In the genomic region with DNA sequence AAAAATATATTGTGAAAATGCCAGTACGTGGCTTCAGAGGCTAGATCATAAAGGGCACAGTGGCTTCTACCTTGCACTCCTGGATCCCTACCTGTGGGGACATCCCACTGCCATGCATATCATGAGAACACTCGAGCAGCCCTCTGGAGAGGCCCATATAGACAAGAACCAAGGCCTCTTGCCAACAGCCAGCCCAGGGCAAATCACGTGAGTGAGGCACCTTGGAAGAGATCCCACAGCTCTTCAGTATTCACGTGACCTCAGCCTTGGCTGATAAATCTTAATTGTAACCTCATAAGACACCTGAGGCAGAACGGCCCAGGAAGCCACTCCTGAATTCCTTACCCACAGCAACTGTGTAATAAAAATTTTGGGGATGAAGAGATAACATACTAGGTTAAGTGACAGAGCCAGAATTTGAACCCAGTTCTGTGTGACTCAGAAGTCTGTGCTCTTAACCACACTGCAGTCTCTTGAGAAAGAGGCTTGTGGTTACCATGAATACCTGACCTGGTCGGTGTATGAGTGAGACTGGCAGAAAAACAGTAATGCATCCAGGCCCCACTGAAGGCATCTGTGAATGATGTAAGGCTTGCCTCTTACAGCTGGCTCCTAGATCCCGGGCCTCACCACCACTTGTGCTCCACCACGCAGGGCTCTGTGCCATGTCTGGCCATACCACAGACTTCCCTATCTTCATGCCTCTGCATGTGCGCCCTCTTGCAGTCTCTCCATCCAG, we compare ENCODE assay signal across 10 cellular contexts. TPM values are rescaled to one million over a fixed set of nuclear protein-coding genes. Genes with fewer than 3 reads are reported as not detected.
DNase-seq lines count a peak whose midpoint lies in the region; TF ChIP-seq lines count a peak whose summit lies in the region.
"Had no signal": no experiment of that assay in that cellular context is flagged by ENCODE, and none has a peak within 500 bp of the region (broad histone marks: within the 10 kb centered on the region; RNA-seq: fewer than 3 reads in every experiment).

No MANE protein-coding gene starts in this region.

- H3K4me2 ChIP-seq in mammary epithelial cell (ENCODE audit: insufficient read depth, low read depth, low read length) (no peak overlapping the region), mesenchymal stem cell (ENCODE audit: low read length, poor library complexity, severe bottlenecking) (no peak overlapping the region), neural progenitor cell (no peak overlapping the region), neuronal stem cell (ENCODE audit: insufficient read depth, low read length, poor library complexity, severe bottlenecking) (no peak overlapping the region)

- peak; percentile 18; the same call in 1 of the 2 replicates for TF ChIP-seq CTCF in AG04450 (IDR thresholded peaks at IDR 0.05; ENCODE audit: low read depth, low read length)
- TF ChIP-seq CTCF in mammary epithelial cell (conservative IDR thresholded peaks at IDR 0.05 in 1 of 2, IDR thresholded peaks at IDR 0.05 in 1 of 2; ENCODE audit: extremely low read depth in 1 of 2, insufficient read depth in 1 of 2, low read depth in 1 of 2, low read length in 2 of 2), result peak in 1 of 2 donors; percentile 21
- no peak for TF ChIP-seq CTCF in neural progenitor cell (IDR thresholded peaks at IDR 0.05)
- TF ChIP-seq CTCF in colonic mucosa (IDR thresholded peaks at IDR 0.05), result no peak

- H3K4ac ChIP-seq in mesenchymal stem cell (ENCODE audit: low read depth in 1 of 2, low read length in 2 of 2) (no peak overlapping the region), neuronal stem cell (ENCODE audit: low read length) (no peak overlapping the region)

- CTCF ChIA-PET in AG04450 (lab: Charles Lee), result interaction anchor here (1.1 to 1.3 kb wide), 2 partner anchors 11 to 142 kb away, joined by 3 to 7 read pairs; no protein-coding TSS in a partner anchor
- CTCF ChIA-PET in mammary epithelial cell (lab: Charles Lee; ENCODE audit: low non-redundant PET), result interaction anchor here (0.6 kb wide), 1 partner anchor 227 kb away, joined by 6 read pairs; no protein-coding TSS in a partner anchor

- H2BK5ac ChIP-seq in mesenchymal stem cell (ENCODE audit: low read depth, low read length, poor library complexity, severe bottlenecking) (no peak overlapping the region), neuronal stem cell (ENCODE audit: low read length) (no peak overlapping the region)

- intact Hi-C loops in mammary epithelial cell (cut with micrococcal nuclease), result loop anchor here (1.0 kb wide), 2 partner anchors 20 to 40 kb away; no protein-coding TSS in a partner anchor
- intact Hi-C loops in colonic mucosa (cut with DNase I), result no loop called here

- in situ Hi-C loops in mammary epithelial cell (cut with MboI; ENCODE audit: low sequenced_read_pairs in 2 of 2), result no loop called here

- H3K79me2 ChIP-seq in mammary epithelial cell (ENCODE audit: insufficient read depth, low read length) (peaks cover 68% of the 10 kb centered on the region), neural progenitor cell (ENCODE audit: low read depth) (peaks cover 14% of the 10 kb centered on the region)

- H3K23ac ChIP-seq in mesenchymal stem cell (ENCODE audit: low read length in 2 of 2) (no peak overlapping the region), neuronal stem cell (ENCODE audit: low read depth, low read length, poor library complexity) (no peak overlapping the region)

- no peak overlapping the region for H4K8ac ChIP-seq in mesenchymal stem cell (ENCODE audit: low read length)
- no peak overlapping the region for H4K8ac ChIP-seq in neuronal stem cell (ENCODE audit: low read depth, low read length)

- H2AFZ ChIP-seq in mammary epithelial cell (ENCODE audit: low read depth, low read length) (no peak overlapping the region), mesenchymal stem cell (ENCODE audit: low read depth, low read length) (no peak overlapping the region), neural progenitor cell (replicated peaks) (no peak overlapping the region), neuronal stem cell (ENCODE audit: low read length) (no peak overlapping the region)

- H3K4me3 Mint-ChIP-seq in neural progenitor cell, result no peak overlapping the region

- H2AK5ac ChIP-seq in mesenchymal stem cell (ENCODE audit: low read length, severe bottlenecking) (no peak overlapping the region), neuronal stem cell (ENCODE audit: low read depth, low read length) (no peak overlapping the region)

- POLR2A ChIA-PET in AG04450 (lab: Yijun Ruan, JAX), result interaction anchor here (0.7 to 1.5 kb wide), 3 partner anchors 14 to 146 kb away, joined by 4 to 7 read pairs (median 4); a partner anchor contains a TSS

- H3K9me3 Mint-ChIP-seq in neural progenitor cell, result no peaks in the 10 kb centered on the region

- H4K91ac ChIP-seq in mesenchymal stem cell (ENCODE audit: low read length), result no peak overlapping the region
- no peak overlapping the region for H4K91ac ChIP-seq in neuronal stem cell (ENCODE audit: low read depth, low read length, poor library complexity)

- H3K9ac ChIP-seq in mammary epithelial cell (ENCODE audit: insufficient read depth, low read length) (no peak overlapping the region), mesenchymal stem cell (ENCODE audit: low read length) (peak overlapping the region; percentile 50), neural progenitor cell (no peak overlapping the region), colonic mucosa (ENCODE audit: low read depth in 2 of 2, low read length in 2 of 2) (no peak overlapping the region), neuronal stem cell (ENCODE audit: low read depth, low read length, poor library complexity) (no peak overlapping the region)

- H3K4me1 Mint-ChIP-seq in neural progenitor cell, result peaks cover under 1% of the 10 kb centered on the region

- H4K20me1 ChIP-seq in mammary epithelial cell (ENCODE audit: insufficient read depth, low read length) (peaks cover 8% of the 10 kb centered on the region), neural progenitor cell (ENCODE audit: low read depth) (peaks cover 40% of the 10 kb centered on the region)

- H2BK120ac ChIP-seq in mesenchymal stem cell (ENCODE audit: low read depth, low read length), result no peak overlapping the region
- no peak overlapping the region for H2BK120ac ChIP-seq in neuronal stem cell (ENCODE audit: low read depth, low read length)

- no peak overlapping the region for H3K27ac Mint-ChIP-seq in neural progenitor cell

- H3K79me1 ChIP-seq in mesenchymal stem cell (replicated peaks; ENCODE audit: low read length, poor library complexity, severe bottlenecking) (peaks cover 21% of the 10 kb centered on the region), neuronal stem cell (ENCODE audit: low read depth, low read length) (peaks cover 7% of the 10 kb centered on the region)

- H2BK12ac ChIP-seq in mesenchymal stem cell (ENCODE audit: low read length in 2 of 2) (no peak overlapping the region), neuronal stem cell (ENCODE audit: low read length) (no peak overlapping the region)

- dilution Hi-C loops in mammary epithelial cell (cut with HindIII; ENCODE audit: low sequenced_read_pairs), result no loop called here

- H3K27me3 Mint-ChIP-seq in neural progenitor cell (ENCODE audit: insufficient read depth, low read depth), result peaks cover 4% of the 10 kb centered on the region

- no peaks in the 10 kb centered on the region for H3K9me3 ChIP-seq in AG04450 (ENCODE audit: control insufficient read depth, insufficient read depth, low read length)
- H3K9me3 ChIP-seq in MG63, result no peaks in the 10 kb centered on the region
- H3K9me3 ChIP-seq in mammary epithelial cell (replicated peaks; ENCODE audit: insufficient read depth, low read length), result no peaks in the 10 kb centered on the region
- no peaks in the 10 kb centered on the region for H3K9me3 ChIP-seq in mesenchymal stem cell (ENCODE audit: control insufficient read depth, low read length)
- no peaks in the 10 kb centered on the region for H3K9me3 ChIP-seq in neural progenitor cell (ENCODE audit: low read depth)
- no peaks in the 10 kb centered on the region for H3K9me3 ChIP-seq in colonic mucosa
- no peaks in the 10 kb centered on the region for H3K9me3 ChIP-seq in neuronal stem cell (replicated peaks in 1 of 2; ENCODE audit: control insufficient read depth in 2 of 2, insufficient read depth in 1 of 2, low read depth in 1 of 2, low read length in 2 of 2)

- H3K4me3 ChIP-seq in AG04450 (ENCODE audit: low read depth, low read length) (no peak overlapping the region), MG63 (no peak overlapping the region), mammary epithelial cell (replicated peaks in 1 of 3; ENCODE audit: insufficient read depth in 1 of 3, low read depth in 2 of 3, low read length in 3 of 3) (no peak overlapping the region), mesenchymal stem cell (ENCODE audit: insufficient read depth in 1 of 2, low read depth in 1 of 2, low read length in 2 of 2) (no peak overlapping the region), neural progenitor cell (no peak overlapping the region), colonic mucosa (no peak overlapping the region), neuronal stem cell (ENCODE audit: low read length in 2 of 2) (no peak overlapping the region)

- H3K18ac ChIP-seq in mesenchymal stem cell (ENCODE audit: low read depth in 1 of 2, low read length in 2 of 2), result peak overlapping the region in 1 of 2 experiments; percentile 21
- no peak overlapping the region for H3K18ac ChIP-seq in neuronal stem cell (ENCODE audit: low read length)

- DNase-seq in AG04450 (ENCODE audit: low read depth, low spot score) (peak; percentile 92), MG63 (peak; percentile 51), mammary epithelial cell (peak; percentile 99), mesenchymal stem cell (peak; percentile 96), neural progenitor cell (ENCODE audit: low spot score) (no peak), colonic mucosa (no peak), neuronal stem cell (ENCODE audit: low spot score) (no peak)
- DNase-seq in stimulated activated CD8-positive, alpha-beta memory T cell treated with anti-CD3 and anti-CD28 coated beads, Interleukin-4, amount 100 ng/mL, for 48 hours, result no peak
- DNase-seq: activated gamma-delta T cell, retina had no signal

- H3K36me3 ChIP-seq in MG63 (peaks cover 89% of the 10 kb centered on the region), mammary epithelial cell (ENCODE audit: insufficient read depth, low read length) (peaks cover 84% of the 10 kb centered on the region), mesenchymal stem cell (ENCODE audit: control insufficient read depth in 1 of 2, insufficient read depth in 2 of 2, low read depth in 1 of 2, low read length in 2 of 2) (peaks cover 84 to 100% of the 10 kb centered on the region in 2 experiments), neural progenitor cell (peaks cover 7% of the 10 kb centered on the region), colonic mucosa (peaks cover 43% of the 10 kb centered on the region), neuronal stem cell (replicated peaks in 1 of 2; ENCODE audit: control insufficient read depth in 2 of 2, insufficient read depth in 2 of 2, low read length in 2 of 2) (peaks cover 85 to 100% of the 10 kb centered on the region in 2 donors)

- H3K27me3 ChIP-seq in AG04450 (ENCODE audit: control insufficient read depth, insufficient read depth, low read length), result no peaks in the 10 kb centered on the region
- H3K27me3 ChIP-seq in MG63, result no peaks in the 10 kb centered on the region
- no peaks in the 10 kb centered on the region for H3K27me3 ChIP-seq in mammary epithelial cell (ENCODE audit: insufficient read depth, low read length)
- no peaks in the 10 kb centered on the region for H3K27me3 ChIP-seq in mesenchymal stem cell (ENCODE audit: control insufficient read depth in 1 of 2, insufficient read depth in 1 of 2, low read length in 2 of 2)
- no peaks in the 10 kb centered on the region for H3K27me3 ChIP-seq in neural progenitor cell
- H3K27me3 ChIP-seq in colonic mucosa, result no peaks in the 10 kb centered on the region
- no peaks in the 10 kb centered on the region for H3K27me3 ChIP-seq in neuronal stem cell (ENCODE audit: control insufficient read depth in 3 of 3, insufficient read depth in 3 of 3, low read depth in 1 of 3, low read length in 3 of 3)

- H3K4me1 ChIP-seq in mammary epithelial cell (ENCODE audit: insufficient read depth, low read length) (peaks cover 56% of the 10 kb centered on the region), mesenchymal stem cell (ENCODE audit: control insufficient read depth, insufficient read depth, low read depth, low read length) (peaks cover 49% of the 10 kb centered on the region), neural progenitor cell (no peaks in the 10 kb centered on the region), colonic mucosa (no peaks in the 10 kb centered on the region), neuronal stem cell (ENCODE audit: control insufficient read depth in 2 of 2, insufficient read depth in 1 of 2, low read depth in 1 of 2, low read length in 2 of 2) (no peaks in the 10 kb centered on the region)

- H3F3A ChIP-seq in neural progenitor cell (ENCODE audit: low read depth), result peaks cover 12% of the 10 kb centered on the region

- H3K36me3 Mint-ChIP-seq in neural progenitor cell, result peaks cover 54% of the 10 kb centered on the region

- 2% methylated on average over 9 of the region's 9 CpGs for WGBS in mammary epithelial cell (ENCODE audit: low coverage, missing lambda C conversion rate)
- 70% methylated on average over 7 of the region's 9 CpGs for WGBS in mesenchymal stem cell
- no CpG with 5 or more reads among the region's 9 CpGs for WGBS in neuronal stem cell (ENCODE audit: extremely low coverage in 2 of 2, insufficient read length in 2 of 2, insufficient replicate concordance in 1 of 2), 2 donors

- H3K27ac ChIP-seq in AG04450 (ENCODE audit: low read depth, low read length), result peak overlapping the region; percentile 73
- peak overlapping the region; percentile 48 for H3K27ac ChIP-seq in mammary epithelial cell (ENCODE audit: insufficient read depth, low read depth, low read length)
- H3K27ac ChIP-seq in mesenchymal stem cell (ENCODE audit: low read length, poor library complexity, severe bottlenecking), result peak overlapping the region; percentile 76
- no peak overlapping the region for H3K27ac ChIP-seq in neural progenitor cell
- no peak overlapping the region for H3K27ac ChIP-seq in colonic mucosa
- no peak overlapping the region for H3K27ac ChIP-seq in neuronal stem cell (replicated peaks; ENCODE audit: low read length)

- no TSS peak for BruUV-seq in mammary epithelial cell (replicated peaks; lab: Mats Ljungman, UMichigan)

- H3K14ac ChIP-seq in mesenchymal stem cell (ENCODE audit: low read length in 2 of 2), result no peak overlapping the region
- H3K14ac ChIP-seq in neuronal stem cell (ENCODE audit: low read length), result no peak overlapping the region

- H2BK15ac ChIP-seq in mesenchymal stem cell (ENCODE audit: low read depth, poor library complexity, severe bottlenecking) (no peak overlapping the region), neuronal stem cell (ENCODE audit: low read length) (no peak overlapping the region)

RNA-seq across cellular contexts. Expression of a gene that starts 6.9 kb away (rescaled TPM):
- polyA plus RNA-seq in AG04450 (2011; rRNA removed) (not detected in 2 replicates), mammary epithelial cell (not detected)
- polyA minus RNA-seq in AG04450 (2011; rRNA and poly(A)+ RNA removed), result not detected in 2 replicates
- total RNA-seq in MG63 (2014; rRNA removed; shearing (Covaris generic); ENCODE audit: low replicate concordance), result not detected in 2 replicates
- total RNA-seq in mammary epithelial cell (not detected), neural progenitor cell (ENCODE audit: low replicate concordance) (not detected in 2 replicates), colonic mucosa (not detected)
- polyA minus RNA-seq in mammary epithelial cell, result not detected
- polyA plus RNA-seq in mesenchymal stem cell (2013, experiment 1 of 2), result 0.04 TPM
- polyA plus RNA-seq in mesenchymal stem cell (2013, experiment 2 of 2), result not detected
- not detected for polyA plus RNA-seq in neuronal stem cell (2013, experiment 1 of 2)
- polyA plus RNA-seq in neuronal stem cell (2013, experiment 2 of 2), result not detected

Comparison
In these comparisons a context has a peak if more than half of its experiments do, and no peak if none do; other contexts are left out.
1. DNase-seq: peak in AG04450 (single experiment), MG63 (single experiment), mammary epithelial cell (single experiment) and mesenchymal stem cell (single experiment); none in stimulated activated CD8-positive, alpha-beta memory T cell treated with anti-CD3 and anti-CD28 coated beads, Interleukin-4, amount 100 ng/mL, for 48 hours (single experiment), neural progenitor cell (single experiment), colonic mucosa (single experiment) and neuronal stem cell (single experiment).
2. H3K27ac ChIP-seq: peak in AG04450 (single experiment), mammary epithelial cell (single experiment) and mesenchymal stem cell (single experiment); none in neural progenitor cell (single experiment), colonic mucosa (single experiment) and neuronal stem cell (single experiment).